In the genomic region with DNA sequence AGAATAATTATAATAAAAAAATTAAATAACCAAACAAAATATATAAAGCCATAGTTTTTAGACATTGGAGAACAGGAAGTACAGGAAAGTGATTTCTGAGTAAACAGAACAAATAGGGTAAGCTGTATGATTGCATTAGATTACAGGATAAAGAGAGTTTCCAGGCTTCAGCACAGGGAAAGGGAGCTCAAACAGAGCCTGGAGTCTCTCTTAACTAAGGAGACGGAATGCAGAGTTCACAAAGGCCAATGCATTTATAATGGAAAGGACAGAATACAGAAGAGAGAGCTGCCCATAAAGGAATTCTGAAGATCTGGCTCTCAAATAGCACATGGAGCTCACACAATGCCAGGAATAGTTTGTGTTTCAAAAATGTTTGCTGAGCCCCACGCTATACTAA, we compare ENCODE assay signal across 2 cellular contexts.
TF ChIP-seq lines count a peak whose summit lies in the region.

No MANE protein-coding gene starts in this region.

TF ChIP-seq in GM23338, 12 proteins besides CTCF, POLR2A, EP300 and RAD21 (continued from another document):
- no peak for TF ChIP-seq ZNF114 (CRISPR knock-in tag; IDR thresholded peaks at IDR 0.05)
- no peak for TF ChIP-seq EZH2phosphoT487 (IDR thresholded peaks at IDR 0.05; ENCODE audit: unreplicated experiment)

TF ChIP-seq in H1, 55 proteins besides CTCF, POLR2A, EP300 and RAD21 (continued from another document):
- TF ChIP-seq, protein P1, sequence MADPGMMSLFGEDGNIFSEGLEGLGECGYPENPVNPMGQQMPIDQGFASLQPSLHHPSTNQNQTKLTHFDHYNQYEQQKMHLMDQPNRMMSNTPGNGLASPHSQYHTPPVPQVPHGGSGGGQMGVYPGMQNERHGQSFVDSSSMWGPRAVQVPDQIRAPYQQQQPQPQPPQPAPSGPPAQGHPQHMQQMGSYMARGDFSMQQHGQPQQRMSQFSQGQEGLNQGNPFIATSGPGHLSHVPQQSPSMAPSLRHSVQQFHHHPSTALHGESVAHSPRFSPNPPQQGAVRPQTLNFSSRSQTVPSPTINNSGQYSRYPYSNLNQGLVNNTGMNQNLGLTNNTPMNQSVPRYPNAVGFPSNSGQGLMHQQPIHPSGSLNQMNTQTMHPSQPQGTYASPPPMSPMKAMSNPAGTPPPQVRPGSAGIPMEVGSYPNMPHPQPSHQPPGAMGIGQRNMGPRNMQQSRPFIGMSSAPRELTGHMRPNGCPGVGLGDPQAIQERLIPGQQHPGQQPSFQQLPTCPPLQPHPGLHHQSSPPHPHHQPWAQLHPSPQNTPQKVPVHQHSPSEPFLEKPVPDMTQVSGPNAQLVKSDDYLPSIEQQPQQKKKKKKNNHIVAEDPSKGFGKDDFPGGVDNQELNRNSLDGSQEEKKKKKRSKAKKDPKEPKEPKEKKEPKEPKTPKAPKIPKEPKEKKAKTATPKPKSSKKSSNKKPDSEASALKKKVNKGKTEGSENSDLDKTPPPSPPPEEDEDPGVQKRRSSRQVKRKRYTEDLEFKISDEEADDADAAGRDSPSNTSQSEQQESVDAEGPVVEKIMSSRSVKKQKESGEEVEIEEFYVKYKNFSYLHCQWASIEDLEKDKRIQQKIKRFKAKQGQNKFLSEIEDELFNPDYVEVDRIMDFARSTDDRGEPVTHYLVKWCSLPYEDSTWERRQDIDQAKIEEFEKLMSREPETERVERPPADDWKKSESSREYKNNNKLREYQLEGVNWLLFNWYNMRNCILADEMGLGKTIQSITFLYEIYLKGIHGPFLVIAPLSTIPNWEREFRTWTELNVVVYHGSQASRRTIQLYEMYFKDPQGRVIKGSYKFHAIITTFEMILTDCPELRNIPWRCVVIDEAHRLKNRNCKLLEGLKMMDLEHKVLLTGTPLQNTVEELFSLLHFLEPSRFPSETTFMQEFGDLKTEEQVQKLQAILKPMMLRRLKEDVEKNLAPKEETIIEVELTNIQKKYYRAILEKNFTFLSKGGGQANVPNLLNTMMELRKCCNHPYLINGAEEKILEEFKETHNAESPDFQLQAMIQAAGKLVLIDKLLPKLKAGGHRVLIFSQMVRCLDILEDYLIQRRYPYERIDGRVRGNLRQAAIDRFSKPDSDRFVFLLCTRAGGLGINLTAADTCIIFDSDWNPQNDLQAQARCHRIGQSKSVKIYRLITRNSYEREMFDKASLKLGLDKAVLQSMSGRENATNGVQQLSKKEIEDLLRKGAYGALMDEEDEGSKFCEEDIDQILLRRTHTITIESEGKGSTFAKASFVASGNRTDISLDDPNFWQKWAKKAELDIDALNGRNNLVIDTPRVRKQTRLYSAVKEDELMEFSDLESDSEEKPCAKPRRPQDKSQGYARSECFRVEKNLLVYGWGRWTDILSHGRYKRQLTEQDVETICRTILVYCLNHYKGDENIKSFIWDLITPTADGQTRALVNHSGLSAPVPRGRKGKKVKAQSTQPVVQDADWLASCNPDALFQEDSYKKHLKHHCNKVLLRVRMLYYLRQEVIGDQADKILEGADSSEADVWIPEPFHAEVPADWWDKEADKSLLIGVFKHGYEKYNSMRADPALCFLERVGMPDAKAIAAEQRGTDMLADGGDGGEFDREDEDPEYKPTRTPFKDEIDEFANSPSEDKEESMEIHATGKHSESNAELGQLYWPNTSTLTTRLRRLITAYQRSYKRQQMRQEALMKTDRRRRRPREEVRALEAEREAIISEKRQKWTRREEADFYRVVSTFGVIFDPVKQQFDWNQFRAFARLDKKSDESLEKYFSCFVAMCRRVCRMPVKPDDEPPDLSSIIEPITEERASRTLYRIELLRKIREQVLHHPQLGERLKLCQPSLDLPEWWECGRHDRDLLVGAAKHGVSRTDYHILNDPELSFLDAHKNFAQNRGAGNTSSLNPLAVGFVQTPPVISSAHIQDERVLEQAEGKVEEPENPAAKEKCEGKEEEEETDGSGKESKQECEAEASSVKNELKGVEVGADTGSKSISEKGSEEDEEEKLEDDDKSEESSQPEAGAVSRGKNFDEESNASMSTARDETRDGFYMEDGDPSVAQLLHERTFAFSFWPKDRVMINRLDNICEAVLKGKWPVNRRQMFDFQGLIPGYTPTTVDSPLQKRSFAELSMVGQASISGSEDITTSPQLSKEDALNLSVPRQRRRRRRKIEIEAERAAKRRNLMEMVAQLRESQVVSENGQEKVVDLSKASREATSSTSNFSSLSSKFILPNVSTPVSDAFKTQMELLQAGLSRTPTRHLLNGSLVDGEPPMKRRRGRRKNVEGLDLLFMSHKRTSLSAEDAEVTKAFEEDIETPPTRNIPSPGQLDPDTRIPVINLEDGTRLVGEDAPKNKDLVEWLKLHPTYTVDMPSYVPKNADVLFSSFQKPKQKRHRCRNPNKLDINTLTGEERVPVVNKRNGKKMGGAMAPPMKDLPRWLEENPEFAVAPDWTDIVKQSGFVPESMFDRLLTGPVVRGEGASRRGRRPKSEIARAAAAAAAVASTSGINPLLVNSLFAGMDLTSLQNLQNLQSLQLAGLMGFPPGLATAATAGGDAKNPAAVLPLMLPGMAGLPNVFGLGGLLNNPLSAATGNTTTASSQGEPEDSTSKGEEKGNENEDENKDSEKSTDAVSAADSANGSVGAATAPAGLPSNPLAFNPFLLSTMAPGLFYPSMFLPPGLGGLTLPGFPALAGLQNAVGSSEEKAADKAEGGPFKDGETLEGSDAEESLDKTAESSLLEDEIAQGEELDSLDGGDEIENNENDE (IDR thresholded peaks at IDR 0.05; ENCODE audit: insufficient replicate concordance, low read length), result no peak
- TF ChIP-seq HDAC2 (IDR thresholded peaks at IDR 0.05; ENCODE audit: borderline replicate concordance in 1 of 2, low read depth in 2 of 2, low read length in 2 of 2) (no peak), PHF8 (conservative IDR thresholded peaks at IDR 0.05; ENCODE audit: low read depth, low read length) (no peak)
TF ChIP-seq in H1: peak in this region for 0.
